ENCODE assay signal across 14 cellular contexts in genomic region chr12:31687101-31687527, GRCh38. TPM values are rescaled to one million over a fixed set of nuclear protein-coding genes. Genes with fewer than 3 reads are reported as not detected.
DNase-seq lines count a peak whose midpoint lies in the region; ATAC-seq and TF ChIP-seq lines count a peak whose summit lies in the region.
"Had no signal": no experiment of that assay in that cellular context is flagged by ENCODE, and none has a peak within 500 bp of the region (broad histone marks: within the 10 kb centered on the region; RNA-seq: fewer than 3 reads in every experiment).

No MANE protein-coding gene starts in this region.

- no peaks in the 10 kb centered on the region for H3K27me3 Mint-ChIP-seq in central memory CD8-positive, alpha-beta T cell
- H3K27me3 Mint-ChIP-seq: natural killer cell treated with Interleukin-12 subunit alpha and Interleukin-12 subunit beta and Interleukin-15 and Interleukin-18, amount 100 ng/mL, for 72 hours had no signal

- peak overlapping the region; percentile 64 for H3K27ac ChIP-seq in HL-60 (replicated peaks)
- H3K27ac ChIP-seq in thyroid gland = no peak overlapping the region
- H3K27ac ChIP-seq: foreskin keratinocyte, WERI-Rb-1 had no signal

- TF ChIP-seq CTCF in GM20000 (IDR thresholded peaks at IDR 0.05; ENCODE audit: extremely low read depth, missing control alignments) (no peak), HL-60 (IDR thresholded peaks at IDR 0.05; ENCODE audit: insufficient read depth, low read length) (no peak), thyroid gland (IDR thresholded peaks at IDR 0.05) (no peak)

- peaks cover 12% of the 10 kb centered on the region for H3K36me3 Mint-ChIP-seq in central memory CD8-positive, alpha-beta T cell (ENCODE audit: insufficient read depth)

- WGBS in thyroid gland, 2 donors = 90 to 96% methylated on average over 3 of the region's 3 CpGs

- DNase-seq in GF-D8 (lab: John Stamatoyannopoulos, UW) (peak; percentile 98), GM20000 (ENCODE audit: low spot score) (peak; percentile 18), HL-60 (ENCODE audit: low read depth in 1 of 2, low spot score in 1 of 2) (peak; percentile 5 to 84), cortex of kidney (lab: John Stamatoyannopoulos, UW) (no peak), NCI-H1092 (lab: John Stamatoyannopoulos, UW) (no peak), NCI-H1417 treated with DMSO at 0.1 percent for 48 hours (lab: John Stamatoyannopoulos, UW) (no peak), thyroid gland (no peak)
- no peak for DNase-seq in central memory CD8-positive, alpha-beta T cell (ENCODE audit: low spot score in 2 of 2)
- DNase-seq: CD8-positive, alpha-beta T cell; foreskin keratinocyte; GOT3; NCI-H2081 treated with DMSO at 0.1 percent for 48 hours; WERI-Rb-1 had no signal

- H3K36me3 ChIP-seq in thyroid gland = no peaks in the 10 kb centered on the region
- H3K36me3 ChIP-seq: WERI-Rb-1 had no signal

- intact Hi-C loops in thyroid gland (cut with DNase I) = no loop called here

- no peak for ATAC-seq in central memory CD8-positive, alpha-beta T cell (replicated peaks; ENCODE audit: extremely low read depth, poor library complexity, severe bottlenecking)
- ATAC-seq: CD8-positive, alpha-beta T cell; foreskin keratinocyte had no signal

- no peak overlapping the region for H3K4me3 Mint-ChIP-seq in central memory CD8-positive, alpha-beta T cell
- H3K4me3 Mint-ChIP-seq: CD8-positive, alpha-beta T cell; natural killer cell treated with Interleukin-12 subunit alpha and Interleukin-12 subunit beta and Interleukin-15 and Interleukin-18, amount 100 ng/mL, for 72 hours had no signal

- H3K9me3 Mint-ChIP-seq in central memory CD8-positive, alpha-beta T cell = peaks cover 4% of the 10 kb centered on the region

- peaks cover 9% of the 10 kb centered on the region for H3K4me1 Mint-ChIP-seq in central memory CD8-positive, alpha-beta T cell

- H3K27me3 ChIP-seq in HL-60 (ENCODE audit: insufficient read depth, poor library complexity, severe bottlenecking) (no peaks in the 10 kb centered on the region), thyroid gland (no peaks in the 10 kb centered on the region)
- H3K27me3 ChIP-seq: foreskin keratinocyte had no signal

- no peaks in the 10 kb centered on the region for H3K9me3 ChIP-seq in thyroid gland

- H3K4me1 ChIP-seq in thyroid gland = no peaks in the 10 kb centered on the region
- H3K4me1 ChIP-seq: foreskin keratinocyte had no signal

- no peak for TF ChIP-seq POLR2A in thyroid gland (IDR thresholded peaks at IDR 0.05)

- H3K4me3 ChIP-seq in HL-60 (replicated peaks; ENCODE audit: insufficient read depth, low read length) (no peak overlapping the region), thyroid gland (replicated peaks in 1 of 3) (no peak overlapping the region)

- H3K27ac Mint-ChIP-seq in central memory CD8-positive, alpha-beta T cell (ENCODE audit: low read depth) = peak overlapping the region; percentile 65
- H3K27ac Mint-ChIP-seq: CD8-positive, alpha-beta T cell; natural killer cell treated with Interleukin-12 subunit alpha and Interleukin-12 subunit beta and Interleukin-15 and Interleukin-18, amount 100 ng/mL, for 72 hours had no signal

RNA-seq across cellular contexts. Expression of gene ETFBKMT, which starts 27.6 kb away (rescaled TPM):
- total RNA-seq in thyroid gland = 1 to 10 TPM; 5.8 to 9.8 (median 6.4) TPM

RNA-seq across cellular contexts. Expression of gene AMN1, which starts 41.7 kb away (rescaled TPM):
- 10 to 100 TPM in 2 of 4 donors, 1 to 10 TPM in 2; 4.8 to 21.0 (median 8.8) TPM for total RNA-seq in thyroid gland

Comparison
In these comparisons a context has a peak if more than half of its experiments do, and no peak if none do; other contexts are left out.
1. DNase-seq: peak in GF-D8 (single experiment), GM20000 (single experiment) and HL-60 (2 of 2); none in central memory CD8-positive, alpha-beta T cell (0 of 2), cortex of kidney (single experiment), NCI-H1092 (single experiment), NCI-H1417 treated with DMSO at 0.1 percent for 48 hours (single experiment) and thyroid gland (0 of 2).